ENCODE assay signal across 9 cellular contexts in the genomic region with DNA sequence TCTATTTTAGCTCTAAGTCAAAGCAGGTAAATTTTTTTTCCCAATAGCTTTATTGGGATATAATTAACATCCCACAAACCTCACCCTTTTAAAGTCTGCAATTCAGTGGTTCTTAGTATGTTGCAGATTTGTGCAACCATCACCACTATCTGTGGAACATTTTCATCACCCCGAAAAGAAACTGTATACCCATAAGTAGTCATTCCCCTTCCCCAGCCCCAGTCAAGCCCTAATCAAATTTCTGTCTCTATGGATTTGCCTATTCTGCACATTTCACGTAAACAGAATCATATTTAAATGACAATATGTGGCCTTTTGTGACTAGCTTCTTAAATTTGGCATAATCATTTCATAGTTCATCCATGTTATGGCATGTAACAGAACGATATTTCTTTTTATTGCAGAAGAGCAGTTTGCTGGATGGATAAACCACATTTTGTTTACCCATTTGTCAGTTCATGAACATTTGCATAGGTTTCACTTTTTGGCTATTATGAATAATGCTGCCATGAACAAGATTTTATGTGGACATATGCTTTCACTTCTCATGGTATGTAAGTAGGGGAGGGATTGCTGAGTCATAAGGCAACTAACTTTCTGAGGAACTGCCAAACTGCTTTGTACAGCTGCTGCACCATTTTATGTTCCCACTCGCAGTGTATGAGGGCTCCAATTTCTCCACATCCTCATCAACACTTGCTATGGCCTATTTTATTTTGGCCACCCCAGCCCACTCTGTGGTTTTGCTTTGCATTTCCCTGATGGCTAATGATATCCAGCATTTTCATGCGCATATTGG. TPM values are rescaled to one million over a fixed set of nuclear protein-coding genes. Genes with fewer than 3 reads are reported as not detected.
DNase-seq lines count a peak whose midpoint lies in the region; ATAC-seq, FAIRE-seq and TF ChIP-seq lines count a peak whose summit lies in the region.
"Had no signal": no experiment of that assay in that cellular context is flagged by ENCODE, and none has a peak within 500 bp of the region (broad histone marks: within the 10 kb centered on the region; RNA-seq: fewer than 3 reads in every experiment).

No MANE protein-coding gene starts in this region.

- no peak overlapping the region for H2AFZ ChIP-seq in astrocyte (ENCODE audit: low read depth, low read length)

- H3K4me1 ChIP-seq in astrocyte (ENCODE audit: insufficient read depth, low read length): no peaks in the 10 kb centered on the region
- H3K4me1 ChIP-seq in aorta (ENCODE audit: control insufficient read depth in 1 of 2, insufficient read depth in 2 of 2, low read length in 2 of 2): no peaks in the 10 kb centered on the region
- H3K4me1 ChIP-seq in endodermal cell (ENCODE audit: control insufficient read depth, insufficient read depth, low read length): peaks cover 15% of the 10 kb centered on the region

- H3K27me3 Mint-ChIP-seq in astrocyte (ENCODE audit: low read depth, unreplicated experiment) (peaks cover 6% of the 10 kb centered on the region), endodermal cell (ENCODE audit: insufficient read depth) (no peaks in the 10 kb centered on the region)
- no peaks in the 10 kb centered on the region for H3K27me3 Mint-ChIP-seq in naive thymus-derived CD8-positive, alpha-beta T cell

- WGBS in aorta, 2 donors: 90 to 93% methylated on average over 5 of the region's 5 CpGs
- WGBS in endodermal cell (ENCODE audit: insufficient coverage in 1 of 2, insufficient read length in 1 of 2), 2 experiments: 97 to 99% methylated on average over 4 to 5 of the region's 5 CpGs

- H3K9ac ChIP-seq in astrocyte (ENCODE audit: low read length) (no peak overlapping the region), endodermal cell (ENCODE audit: extremely low read depth, low read length, poor library complexity, severe bottlenecking) (no peak overlapping the region)

- H3K4me3 ChIP-seq in HL-60 (replicated peaks; ENCODE audit: insufficient read depth, low read length) (no peak overlapping the region), astrocyte (ENCODE audit: insufficient read depth, low read depth, low read length) (no peak overlapping the region), skeletal muscle cell (ENCODE audit: low read depth, low read length) (no peak overlapping the region), aorta (ENCODE audit: low read length in 2 of 2) (no peak overlapping the region), endodermal cell (ENCODE audit: low read length) (no peak overlapping the region)
- H3K4me3 ChIP-seq: lung had no signal

- H3K9me3 Mint-ChIP-seq in astrocyte (ENCODE audit: unreplicated experiment): no peaks in the 10 kb centered on the region
- H3K9me3 Mint-ChIP-seq in endodermal cell: no peaks in the 10 kb centered on the region
- H3K9me3 Mint-ChIP-seq in naive thymus-derived CD8-positive, alpha-beta T cell: no peaks in the 10 kb centered on the region

- in situ Hi-C loops in GM13977 (cut with MboI; ENCODE audit: low pct_unique_long_range_greater_than_20kb, low sequenced_read_pairs, unreplicated experiment): no loop called here

- H3K79me2 ChIP-seq in astrocyte (ENCODE audit: insufficient read depth, low read length): no peaks in the 10 kb centered on the region

- H3K36me3 Mint-ChIP-seq in astrocyte (ENCODE audit: low read depth, unreplicated experiment) (no peaks in the 10 kb centered on the region), endodermal cell (ENCODE audit: low read depth) (peaks cover 4% of the 10 kb centered on the region)
- peaks cover 5 to 82% (median 45%) of the 10 kb centered on the region in 3 donors for H3K36me3 Mint-ChIP-seq in naive thymus-derived CD8-positive, alpha-beta T cell

- peak overlapping the region; percentile 16 for H3K27ac Mint-ChIP-seq in astrocyte (ENCODE audit: unreplicated experiment)
- H3K27ac Mint-ChIP-seq in endodermal cell: no peak overlapping the region
- no peak overlapping the region for H3K27ac Mint-ChIP-seq in naive thymus-derived CD8-positive, alpha-beta T cell

- intact Hi-C loops in aorta (cut with DNase I): no loop called here

- H3K4me1 Mint-ChIP-seq in astrocyte (ENCODE audit: low read depth, unreplicated experiment) (peaks cover 9% of the 10 kb centered on the region), endodermal cell (peaks cover 15% of the 10 kb centered on the region)
- peaks cover 0 to 7% (median 4%) of the 10 kb centered on the region in 4 donors for H3K4me1 Mint-ChIP-seq in naive thymus-derived CD8-positive, alpha-beta T cell

- H3K4me3 Mint-ChIP-seq in astrocyte (ENCODE audit: unreplicated experiment) (no peak overlapping the region), endodermal cell (no peak overlapping the region)
- no peak overlapping the region for H3K4me3 Mint-ChIP-seq in naive thymus-derived CD8-positive, alpha-beta T cell

- H4K20me1 ChIP-seq in astrocyte (ENCODE audit: insufficient read depth, low read length): no peaks in the 10 kb centered on the region

- POLR2A ChIA-PET in naive thymus-derived CD8-positive, alpha-beta T cell (lab: Charles Lee): no interaction called here

- ATAC-seq in GM21528 (IDR thresholded peaks at IDR 0.05; ENCODE audit: low FRiP score, unreplicated experiment): peak; percentile 95
- ATAC-seq in aorta (ENCODE audit: low FRiP score): no peak
- ATAC-seq in naive thymus-derived CD8-positive, alpha-beta T cell: no peak

- peak; percentile 98 for FAIRE-seq in astrocyte (lab: Jason Lieb, UNC)

- H3K4me2 ChIP-seq in astrocyte (ENCODE audit: low read length): no peak overlapping the region

- H3K9me3 ChIP-seq in astrocyte (ENCODE audit: insufficient read depth, low read depth, low read length) (no peaks in the 10 kb centered on the region), aorta (ENCODE audit: control insufficient read depth, low read length) (no peaks in the 10 kb centered on the region), endodermal cell (ENCODE audit: control insufficient read depth, low read length) (no peaks in the 10 kb centered on the region)

- peak; percentile 52 for DNase-seq in GM13977 (ENCODE audit: low spot score)
- DNase-seq in HL-60 (ENCODE audit: low read depth in 1 of 2, low spot score in 1 of 2): peak; percentile 45 to 73
- peak; percentile 55 for DNase-seq in astrocyte (ENCODE audit: low read depth)
- DNase-seq in skeletal muscle cell (ENCODE audit: low read depth): peak; percentile 87
- DNase-seq in aorta: no peak
- no peak for DNase-seq in endodermal cell
- no peak for DNase-seq in naive thymus-derived CD8-positive, alpha-beta T cell

- H3K27ac ChIP-seq in HL-60 (replicated peaks): no peak overlapping the region
- H3K27ac ChIP-seq in astrocyte (ENCODE audit: low read depth, low read length): no peak overlapping the region
- no peak overlapping the region for H3K27ac ChIP-seq in aorta (ENCODE audit: low read depth in 1 of 2, low read length in 2 of 2)
- no peak overlapping the region for H3K27ac ChIP-seq in endodermal cell (ENCODE audit: low read depth, low read length)

- TF ChIP-seq CTCF in GM13977 (IDR thresholded peaks at IDR 0.05; ENCODE audit: extremely low read depth, insufficient read depth, missing control alignments): no peak
- TF ChIP-seq CTCF in HL-60 (IDR thresholded peaks at IDR 0.05; ENCODE audit: insufficient read depth, low read length): no peak
- no peak for TF ChIP-seq CTCF in astrocyte (IDR thresholded peaks at IDR 0.05; ENCODE audit: insufficient read depth, low read depth, low read length)
- no peak for TF ChIP-seq CTCF in endodermal cell (conservative IDR thresholded peaks at IDR 0.05)

- no peaks in the 10 kb centered on the region for H3K36me3 ChIP-seq in astrocyte (ENCODE audit: insufficient read depth, low read length)
- no peaks in the 10 kb centered on the region for H3K36me3 ChIP-seq in aorta (ENCODE audit: control insufficient read depth in 1 of 2, insufficient read depth in 2 of 2, low read length in 1 of 2)
- H3K36me3 ChIP-seq in endodermal cell (ENCODE audit: control insufficient read depth, insufficient read depth, low read length): peaks cover 6% of the 10 kb centered on the region

- H3K27me3 ChIP-seq in HL-60 (ENCODE audit: insufficient read depth, poor library complexity, severe bottlenecking) (no peaks in the 10 kb centered on the region), astrocyte (ENCODE audit: insufficient read depth, low read length) (no peaks in the 10 kb centered on the region), aorta (ENCODE audit: control insufficient read depth in 1 of 2, insufficient read depth in 2 of 2, low read length in 1 of 2) (no peaks in the 10 kb centered on the region), endodermal cell (ENCODE audit: control insufficient read depth, insufficient read depth, low read length, poor library complexity, severe bottlenecking) (no peaks in the 10 kb centered on the region)

RNA-seq across cellular contexts. Expression of a gene that starts 10.9 kb away (rescaled TPM):
- total RNA-seq in astrocyte: 6.1 and 8.6 TPM in 2 replicates
- total RNA-seq in aorta: 10 to 100 TPM in 1 of 2 donors, 1 to 10 TPM in 1; 6.7 to 15.1 TPM
- 1 to 10 TPM; 7.6 to 9.3 TPM for polyA plus RNA-seq in aorta
- total RNA-seq in endodermal cell: 1 to 10 TPM; 1.8 to 2.9 TPM
- polyA plus RNA-seq in endodermal cell (2013, experiment 1 of 2): 1.6 TPM
- polyA plus RNA-seq in endodermal cell (2013, experiment 2 of 2): 2.2 TPM
- 10 to 100 TPM; 21.7 to 22.3 TPM for total RNA-seq in naive thymus-derived CD8-positive, alpha-beta T cell
- 10 to 100 TPM; 29.6 to 35.9 (median 34.8) TPM for polyA plus RNA-seq in naive thymus-derived CD8-positive, alpha-beta T cell

RNA-seq across cellular contexts. Expression of a gene that starts 48.9 kb away (rescaled TPM):
- total RNA-seq in astrocyte (125 and 131 TPM in 2 replicates), aorta (10 to 100 TPM; 46.7 to 52.9 TPM), endodermal cell (10 to 100 TPM; 88.8 to 95.4 TPM)
- polyA plus RNA-seq in aorta: 100 to 1,000 TPM in 1 of 2 donors, 10 to 100 TPM in 1; 75.8 to 110 TPM
- polyA plus RNA-seq in endodermal cell (2013, experiment 1 of 2): 95.9 TPM
- 94.3 TPM for polyA plus RNA-seq in endodermal cell (2013, experiment 2 of 2)
- total RNA-seq in naive thymus-derived CD8-positive, alpha-beta T cell: 10 to 100 TPM; 19.9 to 21.3 TPM
- 10 to 100 TPM; 74.9 to 93.4 (median 90.5) TPM for polyA plus RNA-seq in naive thymus-derived CD8-positive, alpha-beta T cell

Comparison
In these comparisons a context has a peak if more than half of its experiments do, and no peak if none do; other contexts are left out.
1. DNase-seq: peak in GM13977 (single experiment), HL-60 (2 of 2), astrocyte (single experiment) and skeletal muscle cell (single experiment); none in aorta (0 of 2), endodermal cell (single experiment) and naive thymus-derived CD8-positive, alpha-beta T cell (0 of 10).